Comparison of ENCODE assay signal across 17 cellular contexts in genomic region chr1:165895451-165895871, GRCh38.
A peak's percentile ranks its signal among the peaks of the same experiment; 100 is the strongest.
DNase-seq lines count a peak whose midpoint lies in the region; ATAC-seq, FAIRE-seq and TF ChIP-seq lines count a peak whose summit lies in the region.
"Had no signal": no experiment of that assay in that cellular context is flagged by ENCODE, and none has a peak within 500 bp of the region (broad histone marks: within the 10 kb centered on the region; RNA-seq: fewer than 3 reads in every experiment).

No MANE protein-coding gene starts in this region.

- H4K91ac ChIP-seq in IMR-90 (ENCODE audit: insufficient read depth, low read depth, low read length), result peak overlapping the region; percentile 100

- no peaks in the 10 kb centered on the region for H3K9me3 ChIP-seq in IMR-90 (ENCODE audit: control insufficient read depth, insufficient read depth, low read length)
- no peaks in the 10 kb centered on the region for H3K9me3 ChIP-seq in stomach
- H3K9me3 ChIP-seq in adrenal gland (replicated peaks in 1 of 3), result no peaks in the 10 kb centered on the region

- no CpG with 5 or more reads among the region's 5 CpGs for WGBS in IMR-90 (ENCODE audit: extremely low coverage in 2 of 2, insufficient read length in 1 of 2), 2 experiments
- WGBS in stomach, 5 donors, result 54 to 67% (median 58%) methylated on average over 5 of the region's 5 CpGs
- WGBS in adrenal gland, 4 donors, result 73 to 83% (median 79%) methylated on average over 5 of the region's 5 CpGs

- H3K27ac ChIP-seq in IMR-90 (ENCODE audit: insufficient read depth, low read length) (peak overlapping the region; percentile 93), stomach (peak overlapping the region in 1 of 5 donors; percentile 6), adrenal gland (no peak overlapping the region)

- intact Hi-C loops in IMR-90 (cut with micrococcal nuclease) (no loop called here), stomach (cut with DNase I; ENCODE audit: low total_unique reads) (no loop called here), adrenal gland (cut with DNase I) (no loop called here)

- no peaks in the 10 kb centered on the region for H4K20me1 ChIP-seq in IMR-90 (ENCODE audit: insufficient read depth, low read length)

- in situ Hi-C loops in IMR-90 (cut with MboI; ENCODE audit: low sequenced_read_pairs), result no loop called here

- peak overlapping the region; percentile 92 for H4K5ac ChIP-seq in IMR-90 (ENCODE audit: low read depth, low read length)

- no peak overlapping the region for H3K27ac Mint-ChIP-seq in immature natural killer cell
- H3K27ac Mint-ChIP-seq: activated CD4-positive, alpha-beta T cell treated with anti-CD3 and anti-CD28 coated beads for 36 hours; activated T-cell treated with anti-CD3 and anti-CD28 coated beads, Interleukin-2, amount 50 U/mL, for 72 hours; brain; endodermal cell; T-helper 1 cell treated with Interleukin-12 subunit alpha and Interleukin-12 subunit beta and Interleukin-4 antibody, amounts not matched to agents 30 μg/mL and 1 μg/mL, for 36 hours had no signal

- H3K18ac ChIP-seq in IMR-90 (ENCODE audit: low read depth, low read length), result peak overlapping the region; percentile 93

- peak overlapping the region; percentile 97 for H2BK120ac ChIP-seq in IMR-90 (ENCODE audit: low read depth, low read length)

- CTCF ChIA-PET in IMR-90 (lab: Yijun Ruan, JAX), result no interaction called here

- no peak for TF ChIP-seq RAD21 in IMR-90 (IDR thresholded peaks at IDR 0.05; ENCODE audit: low read length)

- no peak overlapping the region for H2AFZ ChIP-seq in IMR-90 (replicated peaks; ENCODE audit: low read length, poor library complexity)

- peaks cover 55% of the 10 kb centered on the region for H3K4me1 ChIP-seq in IMR-90 (ENCODE audit: control insufficient read depth, insufficient read depth, low read length)
- H3K4me1 ChIP-seq in stomach, result peaks cover 15 to 65% (median 36%) of the 10 kb centered on the region in 4 donors
- no peaks in the 10 kb centered on the region for H3K4me1 ChIP-seq in adrenal gland (replicated peaks in 1 of 2)

- H3K9ac ChIP-seq in IMR-90 (ENCODE audit: low read depth, low read length), result peak overlapping the region; percentile 44; the same call in 1 of the 2 replicates

- H3K4me1 Mint-ChIP-seq in immature natural killer cell, result peaks cover 14 to 16% of the 10 kb centered on the region in 2 donors

- peak overlapping the region; percentile 90 for H2AK5ac ChIP-seq in IMR-90 (ENCODE audit: low read depth, low read length)

- H3K9me1 ChIP-seq in IMR-90 (ENCODE audit: insufficient read depth, low read length), result peaks cover 55% of the 10 kb centered on the region

- DNase-seq in A172 (ENCODE audit: low spot score) (peak; percentile 32), IMR-90 (peak; percentile 80), bronchial epithelial cell (ENCODE audit: low read depth) (peak; percentile 19), kidney tubule cell (ENCODE audit: low spot score) (peak; percentile 23), immature natural killer cell (no peak), stomach (no peak), adrenal gland (no peak)
- no peak for DNase-seq in stimulated activated CD4-positive, alpha-beta T cell treated with anti-CD3 and anti-CD28 coated beads, Interleukin-1b, Interleukin-23, amount 100 ng/mL, for 48 hours
- DNase-seq: ACHN; activated CD4-positive, alpha-beta T cell treated with anti-CD3 and anti-CD28 coated beads for 36 hours; activated T-cell treated with anti-CD3 and anti-CD28 coated beads, Interleukin-2, amount 50 U/mL, for 72 hours; endodermal cell; Karpas-422; NCI-H524 treated with DMSO at 0.1 percent for 48 hours had no signal

- peak overlapping the region; percentile 95 for H3K14ac ChIP-seq in IMR-90 (replicated peaks; ENCODE audit: low read depth, low read length)

- H3K27me3 ChIP-seq in IMR-90 (ENCODE audit: control insufficient read depth, insufficient read depth, low read length), result no peaks in the 10 kb centered on the region
- no peaks in the 10 kb centered on the region for H3K27me3 ChIP-seq in bronchial epithelial cell (ENCODE audit: control insufficient read depth, insufficient read depth, low read length)
- no peaks in the 10 kb centered on the region for H3K27me3 ChIP-seq in stomach
- no peaks in the 10 kb centered on the region for H3K27me3 ChIP-seq in adrenal gland

- H3K4me2 ChIP-seq in IMR-90 (ENCODE audit: low read depth, low read length), result peak overlapping the region; percentile 18; the same call in 1 of the 2 replicates

- H4K8ac ChIP-seq in IMR-90 (ENCODE audit: low read depth in 2 of 2, low read length in 2 of 2), result peak overlapping the region; percentile 86 to 87

- H2BK20ac ChIP-seq in IMR-90 (ENCODE audit: low read depth, low read length), result peak overlapping the region; percentile 87

- POLR2A ChIA-PET in IMR-90 (lab: Charles Lee; ENCODE audit: unreplicated experiment), result no interaction called here

- TF ChIP-seq POLR2A in IMR-90 (IDR thresholded peaks at IDR 0.05; ENCODE audit: low read depth, low read length) (no peak), stomach (IDR thresholded peaks at IDR 0.05) (no peak), adrenal gland (IDR thresholded peaks at IDR 0.05) (no peak)

- no peaks in the 10 kb centered on the region for H3K9me3 Mint-ChIP-seq in immature natural killer cell
- H3K9me3 Mint-ChIP-seq: activated T-cell treated with anti-CD3 and anti-CD28 coated beads, Interleukin-2, amount 50 U/mL, for 72 hours; neural crest cell; T-helper 1 cell treated with Interleukin-12 subunit alpha and Interleukin-12 subunit beta and Interleukin-4 antibody, amounts not matched to agents 30 μg/mL and 1 μg/mL, for 36 hours had no signal

- H3K4me3 ChIP-seq in IMR-90 (ENCODE audit: insufficient read depth, low read depth, low read length) (no peak overlapping the region), bronchial epithelial cell (ENCODE audit: low read depth, low read length) (no peak overlapping the region), stomach (no peak overlapping the region), adrenal gland (no peak overlapping the region)

- no peak for TF ChIP-seq CTCF in IMR-90 (conservative IDR thresholded peaks at IDR 0.05; ENCODE audit: low read depth, low read length)
- TF ChIP-seq CTCF in bronchial epithelial cell (IDR thresholded peaks at IDR 0.05; ENCODE audit: insufficient read depth, low read length, severe bottlenecking), result no peak
- TF ChIP-seq CTCF in stomach (IDR thresholded peaks at IDR 0.05), result no peak
- TF ChIP-seq CTCF in adrenal gland (IDR thresholded peaks at IDR 0.05), result no peak

- peaks cover 58 to 86% of the 10 kb centered on the region in 2 experiments for H3K79me1 ChIP-seq in IMR-90 (ENCODE audit: low read depth in 1 of 2, low read length in 2 of 2)

- peaks cover 25 to 32% (median 31%) of the 10 kb centered on the region in 3 donors for H3K36me3 Mint-ChIP-seq in immature natural killer cell

- peaks cover 0 to 4% (median 0%) of the 10 kb centered on the region in 3 donors for H3K27me3 Mint-ChIP-seq in immature natural killer cell (ENCODE audit: low read depth in 3 of 3)
- H3K27me3 Mint-ChIP-seq: activated CD4-positive, alpha-beta T cell treated with anti-CD3 and anti-CD28 coated beads for 36 hours; brain had no signal

- H2BK15ac ChIP-seq in IMR-90 (ENCODE audit: low read depth, low read length), result peak overlapping the region; percentile 79; the same call in 2 of the 3 replicates

- TF ChIP-seq EP300 in stomach (IDR thresholded peaks at IDR 0.05), result no peak

- ATAC-seq in IMR-90 (ENCODE audit: low read depth), result peak; percentile 10
- ATAC-seq: activated CD4-positive, alpha-beta T cell treated with anti-CD3 and anti-CD28 coated beads for 36 hours; activated T-cell treated with anti-CD3 and anti-CD28 coated beads, Interleukin-2, amount 50 U/mL, for 72 hours had no signal

- H2AK9ac ChIP-seq in IMR-90 (replicated peaks; ENCODE audit: low read depth, low read length, poor library complexity), result peak overlapping the region; percentile 90

- no peak for FAIRE-seq in bronchial epithelial cell (lab: Jason Lieb, UNC)

- no peak overlapping the region for H3K4me3 Mint-ChIP-seq in immature natural killer cell
- H3K4me3 Mint-ChIP-seq: activated CD4-positive, alpha-beta T cell treated with anti-CD3 and anti-CD28 coated beads for 36 hours; activated T-cell treated with anti-CD3 and anti-CD28 coated beads, Interleukin-2, amount 50 U/mL, for 72 hours; brain; endodermal cell; neural crest cell; T-helper 1 cell treated with Interleukin-12 subunit alpha and Interleukin-12 subunit beta and Interleukin-4 antibody, amounts not matched to agents 30 μg/mL and 1 μg/mL, for 36 hours had no signal

- peak overlapping the region; percentile 98 for H3K4ac ChIP-seq in IMR-90 (ENCODE audit: low read depth, low read length)

- H3K23ac ChIP-seq in IMR-90 (ENCODE audit: low read depth, low read length), result peak overlapping the region; percentile 84

- peak overlapping the region; percentile 82 for H3K56ac ChIP-seq in IMR-90 (ENCODE audit: extremely low read depth, insufficient read depth, low read length)

- dilution Hi-C loops in IMR-90 (cut with HindIII; ENCODE audit: low sequenced_read_pairs, unreplicated experiment), result no loop called here

- no TSS peak for BruUV-seq in IMR-90 (replicated peaks; lab: Mats Ljungman, UMichigan)

- peak overlapping the region; percentile 99 for H2BK5ac ChIP-seq in IMR-90 (ENCODE audit: low read depth, low read length, poor library complexity, severe bottlenecking)

- peaks cover 17% of the 10 kb centered on the region for H3K36me3 ChIP-seq in IMR-90 (ENCODE audit: control insufficient read depth, insufficient read depth, low read length)
- H3K36me3 ChIP-seq in bronchial epithelial cell (ENCODE audit: control insufficient read depth, insufficient read depth, low read length), result peaks cover 12% of the 10 kb centered on the region
- H3K36me3 ChIP-seq in stomach, result peaks cover 4 to 59% (median 47%) of the 10 kb centered on the region in 4 donors
- H3K36me3 ChIP-seq in adrenal gland (replicated peaks in 1 of 2), result peaks cover 0 to 4% of the 10 kb centered on the region in 2 donors

TF ChIP-seq in IMR-90, 13 proteins besides CTCF, POLR2A, EP300 and RAD21 (continues in another document):
- no peak for TF ChIP-seq CHD1 (IDR thresholded peaks at IDR 0.05; ENCODE audit: low read depth, low read length)
- TF ChIP-seq, protein P1, sequence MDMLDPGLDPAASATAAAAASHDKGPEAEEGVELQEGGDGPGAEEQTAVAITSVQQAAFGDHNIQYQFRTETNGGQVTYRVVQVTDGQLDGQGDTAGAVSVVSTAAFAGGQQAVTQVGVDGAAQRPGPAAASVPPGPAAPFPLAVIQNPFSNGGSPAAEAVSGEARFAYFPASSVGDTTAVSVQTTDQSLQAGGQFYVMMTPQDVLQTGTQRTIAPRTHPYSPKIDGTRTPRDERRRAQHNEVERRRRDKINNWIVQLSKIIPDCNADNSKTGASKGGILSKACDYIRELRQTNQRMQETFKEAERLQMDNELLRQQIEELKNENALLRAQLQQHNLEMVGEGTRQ (IDR thresholded peaks at IDR 0.05; ENCODE audit: low read depth, low read length), result no peak
- no peak for TF ChIP-seq SMC3 (IDR thresholded peaks at IDR 0.05; ENCODE audit: low read depth, low read length)
- no peak for TF ChIP-seq RCOR1 (IDR thresholded peaks at IDR 0.05; ENCODE audit: insufficient replicate concordance, low read length)
- TF ChIP-seq RFX5 (IDR thresholded peaks at IDR 0.05; ENCODE audit: low read depth, low read length), result no peak

Comparison
In these comparisons a context has a peak if more than half of its experiments do, and no peak if none do; other contexts are left out.
1. DNase-seq: peak in A172 (single experiment), IMR-90 (single experiment), bronchial epithelial cell (single experiment) and kidney tubule cell (single experiment); none in stimulated activated CD4-positive, alpha-beta T cell treated with anti-CD3 and anti-CD28 coated beads, Interleukin-1b, Interleukin-23, amount 100 ng/mL, for 48 hours (single experiment), immature natural killer cell (0 of 3), stomach (single experiment) and adrenal gland (0 of 7).